Comparison of ENCODE assay signal across 1 cellular context in genomic region chr9:127904888-127905728, GRCh38.
TF ChIP-seq lines count a peak whose summit lies in the region.

No MANE protein-coding gene starts in this region.

TF ChIP-seq in K562, 482 proteins besides CTCF, POLR2A, EP300 and RAD21:
- TF ChIP-seq CSDE1 (IDR thresholded peaks at IDR 0.05) (no peak), PCBP2 (IDR thresholded peaks at IDR 0.05; ENCODE audit: low read depth, low read length, poor library complexity, severe bottlenecking) (no peak), ZKSCAN1 (IDR thresholded peaks at IDR 0.05; ENCODE audit: low read depth, low read length) (no peak), CHD1 (IDR thresholded peaks at IDR 0.05; ENCODE audit: low read length) (no peak), ZNF175 (CRISPR knock-in tag; IDR thresholded peaks at IDR 0.05; ENCODE audit: low read depth) (no peak), POLR2G (IDR thresholded peaks at IDR 0.05; ENCODE audit: low read depth, low read length) (0 out of 2 replicates have a peak, but pooled peaks have one; percentile 6), ELK3 (CRISPR knock-in tag; IDR thresholded peaks at IDR 0.05) (no peak), HNRNPK (IDR thresholded peaks at IDR 0.05; ENCODE audit: low read depth, low read length, poor library complexity, severe bottlenecking) (no peak), ARID3A (IDR thresholded peaks at IDR 0.05; ENCODE audit: borderline replicate concordance, low read depth, low read length) (no peak), TAF9B (IDR thresholded peaks at IDR 0.05; ENCODE audit: partially characterized antibody) (no peak), HEY1 (CRISPR knock-in tag; IDR thresholded peaks at IDR 0.05; ENCODE audit: borderline replicate concordance) (no peak), NRF1 (conservative IDR thresholded peaks at IDR 0.05 in 1 of 2, IDR thresholded peaks at IDR 0.05 in 1 of 2) (no peak), ELF1 (tag; IDR thresholded peaks at IDR 0.05) (no peak), ZNF140 (CRISPR knock-in tag; IDR thresholded peaks at IDR 0.05) (no peak), ZNF217 (CRISPR knock-in tag; IDR thresholded peaks at IDR 0.05) (no peak), TSHZ1 (CRISPR knock-in tag; IDR thresholded peaks at IDR 0.05) (no peak), NFYB (IDR thresholded peaks at IDR 0.05; ENCODE audit: extremely low read depth, insufficient read length) (no peak), PRDM10 (IDR thresholded peaks at IDR 0.05; ENCODE audit: partially characterized antibody) (peak; percentile 83), PKNOX1 (IDR thresholded peaks at IDR 0.05) (peak; percentile 55; the same call in 1 of the 2 replicates), ZNF785 (CRISPR knock-in tag; IDR thresholded peaks at IDR 0.05) (no peak), GTF2F1 (IDR thresholded peaks at IDR 0.05; ENCODE audit: low read depth, low read length) (no peak)
